In genomic region chr20:10359621-10360040, GRCh38 we compare ENCODE assay signal across 2 cellular contexts.
TF ChIP-seq lines count a peak whose summit lies in the region.

No MANE protein-coding gene starts in this region.

TF ChIP-seq in HepG2, 621 proteins besides CTCF, POLR2A, EP300 and RAD21:
- TF ChIP-seq, protein P1, sequence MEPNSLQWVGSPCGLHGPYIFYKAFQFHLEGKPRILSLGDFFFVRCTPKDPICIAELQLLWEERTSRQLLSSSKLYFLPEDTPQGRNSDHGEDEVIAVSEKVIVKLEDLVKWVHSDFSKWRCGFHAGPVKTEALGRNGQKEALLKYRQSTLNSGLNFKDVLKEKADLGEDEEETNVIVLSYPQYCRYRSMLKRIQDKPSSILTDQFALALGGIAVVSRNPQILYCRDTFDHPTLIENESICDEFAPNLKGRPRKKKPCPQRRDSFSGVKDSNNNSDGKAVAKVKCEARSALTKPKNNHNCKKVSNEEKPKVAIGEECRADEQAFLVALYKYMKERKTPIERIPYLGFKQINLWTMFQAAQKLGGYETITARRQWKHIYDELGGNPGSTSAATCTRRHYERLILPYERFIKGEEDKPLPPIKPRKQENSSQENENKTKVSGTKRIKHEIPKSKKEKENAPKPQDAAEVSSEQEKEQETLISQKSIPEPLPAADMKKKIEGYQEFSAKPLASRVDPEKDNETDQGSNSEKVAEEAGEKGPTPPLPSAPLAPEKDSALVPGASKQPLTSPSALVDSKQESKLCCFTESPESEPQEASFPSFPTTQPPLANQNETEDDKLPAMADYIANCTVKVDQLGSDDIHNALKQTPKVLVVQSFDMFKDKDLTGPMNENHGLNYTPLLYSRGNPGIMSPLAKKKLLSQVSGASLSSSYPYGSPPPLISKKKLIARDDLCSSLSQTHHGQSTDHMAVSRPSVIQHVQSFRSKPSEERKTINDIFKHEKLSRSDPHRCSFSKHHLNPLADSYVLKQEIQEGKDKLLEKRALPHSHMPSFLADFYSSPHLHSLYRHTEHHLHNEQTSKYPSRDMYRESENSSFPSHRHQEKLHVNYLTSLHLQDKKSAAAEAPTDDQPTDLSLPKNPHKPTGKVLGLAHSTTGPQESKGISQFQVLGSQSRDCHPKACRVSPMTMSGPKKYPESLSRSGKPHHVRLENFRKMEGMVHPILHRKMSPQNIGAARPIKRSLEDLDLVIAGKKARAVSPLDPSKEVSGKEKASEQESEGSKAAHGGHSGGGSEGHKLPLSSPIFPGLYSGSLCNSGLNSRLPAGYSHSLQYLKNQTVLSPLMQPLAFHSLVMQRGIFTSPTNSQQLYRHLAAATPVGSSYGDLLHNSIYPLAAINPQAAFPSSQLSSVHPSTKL (CRISPR knock-in tag; IDR thresholded peaks at IDR 0.05): peak; percentile 37; the same call in 1 of the 2 replicates
- TF ChIP-seq NAIF1 (CRISPR knock-in tag; IDR thresholded peaks at IDR 0.05; ENCODE audit: borderline replicate concordance) (no peak), CREM (IDR thresholded peaks at IDR 0.05) (0 out of 2 replicates have a peak, but pooled peaks have one; percentile 13), CREM (CRISPR knock-in tag; IDR thresholded peaks at IDR 0.05) (no peak), ELF3 (CRISPR knock-in tag; IDR thresholded peaks at IDR 0.05) (0 out of 2 replicates have a peak, but pooled peaks have one; percentile 27)
TF ChIP-seq in HepG2: peak in this region for 3.

TF ChIP-seq in GM23338, 12 proteins besides CTCF, POLR2A, EP300 and RAD21:
- TF ChIP-seq EZH2 (IDR thresholded peaks at IDR 0.05; ENCODE audit: low read depth, unreplicated experiment) (no peak), ZNF114 (CRISPR knock-in tag; IDR thresholded peaks at IDR 0.05) (no peak), EZH2phosphoT487 (IDR thresholded peaks at IDR 0.05; ENCODE audit: unreplicated experiment) (no peak), NANOG (IDR thresholded peaks at IDR 0.05; ENCODE audit: borderline replicate concordance) (no peak), ZNF462 (CRISPR knock-in tag; IDR thresholded peaks at IDR 0.05) (no peak)
